12 cellular contexts compared by ENCODE assay signal in the genomic region with DNA sequence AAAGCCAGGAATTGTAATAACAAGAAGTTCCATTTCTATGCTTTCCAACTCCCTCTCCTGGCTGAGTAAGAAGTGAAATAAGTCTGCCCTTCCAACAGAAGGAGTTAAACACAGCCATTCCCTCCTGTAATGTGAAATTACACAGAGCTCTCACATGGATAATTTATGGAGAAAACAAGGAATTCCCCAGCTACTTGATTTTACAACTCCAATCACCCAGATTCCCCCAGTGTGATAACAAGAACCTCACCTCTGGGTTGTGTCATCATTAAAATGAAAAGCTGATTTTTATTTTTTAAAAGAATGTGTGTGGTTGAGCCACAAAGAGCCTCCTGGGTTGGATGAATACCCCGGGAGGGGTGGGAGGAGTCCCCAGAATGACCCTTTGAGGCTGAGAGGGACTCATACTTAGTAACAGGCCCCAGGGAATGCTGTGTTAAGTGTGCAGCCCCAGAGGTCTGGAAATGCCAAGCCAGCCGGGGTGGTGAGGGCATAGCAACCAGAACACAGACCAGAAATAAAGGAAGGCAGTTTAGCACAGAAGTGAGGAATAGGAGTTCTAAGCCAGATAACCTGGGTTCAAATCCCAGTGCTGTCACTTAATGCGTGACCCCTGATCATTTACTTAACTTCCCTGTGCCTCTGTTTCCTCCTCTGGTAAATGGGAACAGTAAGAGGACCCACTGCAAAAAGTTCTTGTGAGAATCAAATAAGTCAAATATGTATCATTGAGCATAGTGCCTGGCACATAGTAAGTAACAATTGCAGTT.
DNase-seq lines count a peak whose midpoint lies in the region; ATAC-seq, FAIRE-seq and TF ChIP-seq lines count a peak whose summit lies in the region.
"Had no signal": no experiment of that assay in that cellular context is flagged by ENCODE, and none has a peak within 500 bp of the region (broad histone marks: within the 10 kb centered on the region; RNA-seq: fewer than 3 reads in every experiment).

No MANE protein-coding gene starts in this region.

- no peaks in the 10 kb centered on the region for H3K27me3 ChIP-seq in PC-3 (ENCODE audit: low read length)

- H3K9me2 ChIP-seq in PC-3 (replicated peaks; ENCODE audit: low read length) = no peaks in the 10 kb centered on the region

- H3K9me3 ChIP-seq in PC-3 (ENCODE audit: low read length) = no peaks in the 10 kb centered on the region

- no peak overlapping the region for H3K9ac ChIP-seq in PC-3 (ENCODE audit: low read length)

- no peak overlapping the region for H3K4me2 ChIP-seq in PC-3 (ENCODE audit: low read length)

- in situ Hi-C loops in Caki2 (cut with HindIII; ENCODE audit: low pct_unique_long_range_greater_than_20kb, low sequenced_read_pairs) = no loop called here

- H3K36me3 ChIP-seq in PC-3 (ENCODE audit: low read depth, low read length) = no peaks in the 10 kb centered on the region

- POLR2A ChIA-PET in PC-3 (lab: Charles Lee; ENCODE audit: unreplicated experiment) = no interaction called here

- no TSS peak for BruUV-seq in PC-3 (replicated peaks; lab: Mats Ljungman, UMichigan)

- no peaks in the 10 kb centered on the region for H3F3A ChIP-seq in PC-3 (ENCODE audit: low read length, unreplicated experiment)

- intact Hi-C loops in PC-3 (cut with micrococcal nuclease) = loop anchor here (5.0 kb wide), 1 partner anchor 61 kb away; no protein-coding TSS in a partner anchor

- H2AFZ ChIP-seq in PC-3 (ENCODE audit: low read length) = no peak overlapping the region

- TF ChIP-seq CTCF in PC-3 (conservative IDR thresholded peaks at IDR 0.05; ENCODE audit: low read depth, low read length) (no peak; the same call in 1 of the 2 replicates), epithelial cell of proximal tubule (conservative IDR thresholded peaks at IDR 0.05; ENCODE audit: low read depth, low read length) (peak; percentile 23), omental fat pad (IDR thresholded peaks at IDR 0.05) (no peak), GM10266 (IDR thresholded peaks at IDR 0.05; ENCODE audit: control insufficient read depth, insufficient read depth, low read depth, missing control alignments) (no peak)

- DNase-seq in Caki2 (ENCODE audit: low read depth) = peak; percentile 64
- peak; percentile 51 for DNase-seq in PC-3
- DNase-seq in epithelial cell of proximal tubule (ENCODE audit: low read depth) = peak; percentile 38
- DNase-seq in omental fat pad (ENCODE audit: low spot score) = no peak
- DNase-seq in activated CD8-positive, alpha-beta memory T cell treated with anti-CD3 and anti-CD28 coated beads, Interleukin-2, amount 50 U/mL, for 4 hours = no peak
- DNase-seq in GM10266 (ENCODE audit: extremely low spot score) = no peak
- no peak for DNase-seq in GM12891 (ENCODE audit: insufficient read length, low spot score)
- DNase-seq: activated T-cell treated with anti-CD3 and anti-CD28 coated beads, Interleukin-2, amount 50 U/mL, for 4 hours; NCI-H524 treated with DMSO at 0.1 percent for 48 hours; stimulated activated CD4-positive, alpha-beta T cell treated with anti-CD3 and anti-CD28 coated beads, Interleukin-12 subunit alpha, Interleukin-12 subunit beta, amount 100 ng/mL, for 4 hours; stimulated activated naive CD8-positive, alpha-beta T cell treated with anti-CD3 and anti-CD28 coated beads, Interleukin-15, Interleukin-2, amounts not matched to agents 100 U/mL and 50 U/mL, for 24 hours had no signal

- no peak for FAIRE-seq in GM12891 (lab: Jason Lieb, UNC)

- H3K4me3 ChIP-seq in PC-3 (ENCODE audit: low read length) (no peak overlapping the region), epithelial cell of proximal tubule (ENCODE audit: low read depth, low read length) (no peak overlapping the region)

- ATAC-seq in PC-3 (no peak), omental fat pad (ENCODE audit: low FRiP score) (peak; percentile 64), GM18519 (IDR thresholded peaks at IDR 0.05; ENCODE audit: low FRiP score, unreplicated experiment) (no peak)
- ATAC-seq: activated T-cell treated with anti-CD3 and anti-CD28 coated beads, Interleukin-2, amount 50 U/mL, for 4 hours; stimulated activated naive CD8-positive, alpha-beta T cell treated with anti-CD3 and anti-CD28 coated beads, Interleukin-15, Interleukin-2, amounts not matched to agents 100 U/mL and 50 U/mL, for 24 hours had no signal

- peaks cover 43% of the 10 kb centered on the region for H3K4me1 ChIP-seq in PC-3 (ENCODE audit: insufficient read depth, low read length)

- peak overlapping the region; percentile 2; the same call in 1 of the 2 replicates for H3K27ac ChIP-seq in PC-3 (ENCODE audit: low read length)

- CTCF ChIA-PET in PC-3 (lab: Charles Lee) = interaction anchor here (0.6 kb wide), 1 partner anchor 224 kb away, joined by 3 read pairs; no protein-coding TSS in a partner anchor

- no peaks in the 10 kb centered on the region for H4K20me1 ChIP-seq in PC-3 (ENCODE audit: low read length)

- H3K79me2 ChIP-seq in PC-3 (ENCODE audit: low read length) = no peaks in the 10 kb centered on the region

- no peak for TF ChIP-seq POLR2A in GM12891 (IDR thresholded peaks at IDR 0.05; ENCODE audit: low read depth, low read length)

TF ChIP-seq in GM12891, 5 proteins besides CTCF, POLR2A, EP300 and RAD21:
- TF ChIP-seq TAF1 (IDR thresholded peaks at IDR 0.05; ENCODE audit: low read depth, low read length) (no peak), POU2F2 (IDR thresholded peaks at IDR 0.05; ENCODE audit: low read depth, low read length) (no peak)

Comparison
In these comparisons a context has a peak if more than half of its experiments do, and no peak if none do; other contexts are left out.
1. DNase-seq: peak in Caki2 (single experiment), PC-3 (single experiment) and epithelial cell of proximal tubule (single experiment); none in omental fat pad (single experiment), activated CD8-positive, alpha-beta memory T cell treated with anti-CD3 and anti-CD28 coated beads, Interleukin-2, amount 50 U/mL, for 4 hours (single experiment), GM10266 (single experiment) and GM12891 (single experiment).